Comparison of ENCODE assay signal across 1 cellular context in the genomic region with DNA sequence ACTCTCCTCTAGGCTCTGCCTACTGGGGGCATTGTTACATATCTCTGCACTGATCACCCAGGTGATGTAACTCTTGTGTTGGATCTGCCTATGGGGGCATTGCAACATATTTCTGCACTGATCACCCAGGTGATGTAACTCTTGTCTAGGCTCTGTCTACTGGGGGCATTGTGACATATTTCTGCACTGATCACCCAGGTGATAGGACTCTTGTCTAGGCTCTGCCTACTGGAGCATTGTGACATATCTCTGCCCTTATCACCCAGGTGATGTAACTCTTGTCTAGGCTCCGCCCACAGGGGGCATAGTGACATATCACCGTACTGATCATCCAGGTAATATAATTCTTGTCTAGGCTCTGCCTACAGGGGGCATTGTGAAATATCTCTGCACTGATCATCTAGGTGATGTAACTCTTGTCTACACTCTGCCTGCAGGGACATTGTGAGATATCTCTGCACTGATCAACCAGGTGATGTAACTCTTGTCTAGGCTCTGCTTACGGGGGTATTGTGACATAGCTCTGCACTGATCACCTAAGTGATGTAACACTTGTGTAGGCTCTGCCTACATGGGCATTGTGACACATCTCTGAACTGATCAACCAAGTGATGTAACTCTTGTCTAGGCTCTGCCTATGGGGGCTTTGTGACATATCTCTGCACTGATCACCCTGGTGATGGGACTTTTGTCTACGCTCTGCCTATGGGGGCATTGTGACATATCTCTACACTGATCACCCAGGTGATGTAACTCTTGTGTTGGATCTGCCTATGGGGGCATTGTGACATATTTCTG.
TF ChIP-seq lines count a peak whose summit lies in the region.

No MANE protein-coding gene starts in this region.

TF ChIP-seq in HEK293, 187 proteins besides CTCF, POLR2A, EP300 and RAD21:
- TF ChIP-seq PATZ1 (tag by site-specific recombination; IDR thresholded peaks at IDR 0.05) (peak; percentile 56; the same call in 1 of the 2 replicates), GLIS1 (tag by site-specific recombination; IDR thresholded peaks at IDR 0.05) (peak; percentile 43; the same call in 1 of the 2 replicates)
- TF ChIP-seq, protein P1, sequence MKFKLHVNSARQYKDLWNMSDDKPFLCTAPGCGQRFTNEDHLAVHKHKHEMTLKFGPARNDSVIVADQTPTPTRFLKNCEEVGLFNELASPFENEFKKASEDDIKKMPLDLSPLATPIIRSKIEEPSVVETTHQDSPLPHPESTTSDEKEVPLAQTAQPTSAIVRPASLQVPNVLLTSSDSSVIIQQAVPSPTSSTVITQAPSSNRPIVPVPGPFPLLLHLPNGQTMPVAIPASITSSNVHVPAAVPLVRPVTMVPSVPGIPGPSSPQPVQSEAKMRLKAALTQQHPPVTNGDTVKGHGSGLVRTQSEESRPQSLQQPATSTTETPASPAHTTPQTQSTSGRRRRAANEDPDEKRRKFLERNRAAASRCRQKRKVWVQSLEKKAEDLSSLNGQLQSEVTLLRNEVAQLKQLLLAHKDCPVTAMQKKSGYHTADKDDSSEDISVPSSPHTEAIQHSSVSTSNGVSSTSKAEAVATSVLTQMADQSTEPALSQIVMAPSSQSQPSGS (tag by site-specific recombination; IDR thresholded peaks at IDR 0.05; ENCODE audit: low read depth) = peak; percentile 59
